In the genomic region with DNA sequence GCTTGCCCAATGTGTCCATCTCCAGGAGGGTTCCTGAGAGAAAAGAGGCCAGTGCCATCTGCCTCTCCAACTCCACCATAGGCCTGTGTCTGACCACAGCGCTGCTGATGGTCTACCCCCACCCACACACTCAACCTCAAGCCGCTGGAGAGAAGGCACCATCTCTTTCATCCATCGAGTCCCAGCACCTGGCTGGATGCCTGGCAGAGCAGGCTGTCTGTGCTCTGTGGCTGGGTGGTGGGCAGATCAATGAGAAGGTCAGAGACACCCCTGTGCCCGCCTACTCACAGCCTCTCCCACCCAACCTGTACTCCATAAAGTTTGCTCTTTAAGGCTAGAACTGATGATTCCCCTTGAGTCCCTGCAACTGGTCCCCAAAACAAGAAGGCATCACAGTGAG, we compare ENCODE assay signal across 23 cellular contexts. TPM values are rescaled to one million over a fixed set of nuclear protein-coding genes. Genes with fewer than 3 reads are reported as not detected.
A peak's percentile ranks its signal among the peaks of the same experiment; 100 is the strongest.
DNase-seq lines count a peak whose midpoint lies in the region; ATAC-seq and TF ChIP-seq lines count a peak whose summit lies in the region.
"Had no signal": no experiment of that assay in that cellular context is flagged by ENCODE, and none has a peak within 500 bp of the region (broad histone marks: within the 10 kb centered on the region; RNA-seq: fewer than 3 reads in every experiment).

No MANE protein-coding gene starts in this region.

- H3K4me1 ChIP-seq in heart left ventricle (peaks cover 0 to 15% (median 4%) of the 10 kb centered on the region in 12 donors), right atrium auricular region (no peaks in the 10 kb centered on the region), testis (no peaks in the 10 kb centered on the region)
- H3K4me1 ChIP-seq: A549; BE2C; BLaER1 treated with 17β-estradiol and CSF1 and Interleukin-3, amounts not matched to agents 10 nM and 100 nM had no signal

- no peak for TF ChIP-seq POLR2A in heart left ventricle (IDR thresholded peaks at IDR 0.05)
- no peak for TF ChIP-seq POLR2A in testis (IDR thresholded peaks at IDR 0.05)

- DNase-seq in heart left ventricle (no peak), Right ventricle myocardium superior (no peak), right atrium auricular region (ENCODE audit: low spot score) (peak; percentile 26), left cardiac atrium (no peak), islet precursor cell (peak; percentile 29), testis (peak; percentile 1), RPMI8226 (no peak)
- DNase-seq: 8988T; ACHN; AML-193; BE2C; Calu3; CD4-positive, alpha-beta memory T cell; COR-L47; DMS53; DMS79 treated with DMSO at 0.1 percent for 48 hours; GF-D8; H9 had no signal

- no peak overlapping the region for H3K4me3 ChIP-seq in heart left ventricle
- H3K4me3 ChIP-seq in right atrium auricular region = no peak overlapping the region
- H3K4me3 ChIP-seq in testis = no peak overlapping the region
- H3K4me3 ChIP-seq: A549; BLaER1 treated with 17β-estradiol and CSF1 and Interleukin-3, amounts not matched to agents 10 nM and 100 nM; GM23338 had no signal

- ATAC-seq in heart left ventricle (no peak), Right ventricle myocardium superior (ENCODE audit: poor library complexity) (no peak), left cardiac atrium (no peak)
- ATAC-seq: A549, GM23338 had no signal

- H3K36me3 ChIP-seq in heart left ventricle (no peaks in the 10 kb centered on the region), right atrium auricular region (no peaks in the 10 kb centered on the region), testis (ENCODE audit: low read depth, missing control alignments) (no peaks in the 10 kb centered on the region)
- H3K36me3 ChIP-seq: BE2C; BLaER1 treated with 17β-estradiol and CSF1 and Interleukin-3, amounts not matched to agents 10 nM and 100 nM had no signal

- WGBS in heart left ventricle, 4 donors = 65 to 78% (median 74%) methylated on average over 4 of the region's 4 CpGs
- 78 to 81% methylated on average over 3 to 4 of the region's 4 CpGs for WGBS in testis, 2 donors

- H3K9me3 ChIP-seq in heart left ventricle (peaks cover 0 to 7% (median 0%) of the 10 kb centered on the region in 12 donors), right atrium auricular region (peaks cover 0 to 5% of the 10 kb centered on the region in 2 donors), testis (no peaks in the 10 kb centered on the region)
- H3K9me3 ChIP-seq: A549, BE2C had no signal

- TF ChIP-seq CTCF in heart left ventricle (IDR thresholded peaks at IDR 0.05) (no peak), right atrium auricular region (IDR thresholded peaks at IDR 0.05) (no peak), testis (IDR thresholded peaks at IDR 0.05) (no peak)

- peaks cover 0 to 22% (median 0%) of the 10 kb centered on the region in 9 donors for H3K27me3 ChIP-seq in heart left ventricle
- no peaks in the 10 kb centered on the region for H3K27me3 ChIP-seq in right atrium auricular region
- no peaks in the 10 kb centered on the region for H3K27me3 ChIP-seq in testis
- H3K27me3 ChIP-seq: BE2C; BLaER1 treated with 17β-estradiol and CSF1 and Interleukin-3, amounts not matched to agents 10 nM and 100 nM had no signal

- intact Hi-C loops in heart left ventricle (cut with DNase I) (loop anchor here in 1 of 10 donors (5.0 kb wide), 1 partner anchor 247 kb away; no protein-coding TSS in a partner anchor), Right ventricle myocardium superior (cut with DNase I) (no loop called here), left cardiac atrium (cut with DNase I) (no loop called here), testis (cut with DNase I; ENCODE audit: low total_unique reads) (no loop called here)

- H3K27ac ChIP-seq in heart left ventricle (peak overlapping the region in 9 of 12 donors; percentile 1 to 76 (median 63)), right atrium auricular region (no peak overlapping the region), testis (no peak overlapping the region)
- H3K27ac ChIP-seq: A549; BLaER1 treated with 17β-estradiol and CSF1 and Interleukin-3, amounts not matched to agents 10 nM and 100 nM had no signal

RNA-seq across cellular contexts. Expression of gene CLRN3, which starts 58.0 kb away (rescaled TPM):
- total RNA-seq in heart left ventricle (under 1 TPM in 1 of 9 donors, not detected in 8; 0.35 TPM), Right ventricle myocardium superior (not detected), right atrium auricular region (not detected), left cardiac atrium (not detected), testis (under 1 TPM in 1 of 2 donors, not detected in 1; 0.55 TPM)
- polyA plus RNA-seq in heart left ventricle (not detected), testis (ENCODE audit: insufficient read depth, low read depth, low replicate concordance) (not detected)
- total RNA-seq: CD4-positive, alpha-beta memory T cell; Daoy; G401; GM23338; H9 had no signal
- polyA plus RNA-seq: CD4-positive, alpha-beta memory T cell; GM23338 had no signal

Comparison
In these comparisons a context has a peak if more than half of its experiments do, and no peak if none do; other contexts are left out.
1. DNase-seq: peak in right atrium auricular region (single experiment), islet precursor cell (single experiment) and testis (single experiment); none in heart left ventricle (0 of 5), Right ventricle myocardium superior (single experiment), left cardiac atrium (single experiment) and RPMI8226 (single experiment).
2. H3K27ac ChIP-seq: peak in heart left ventricle (9 of 12); none in right atrium auricular region (0 of 2) and testis (0 of 2).